In genomic region chr12:45978108-45978507, GRCh38 we compare ENCODE assay signal across 19 cellular contexts. TPM values are rescaled to one million over a fixed set of nuclear protein-coding genes. Genes with fewer than 3 reads are reported as not detected.
A peak's percentile ranks its signal among the peaks of the same experiment; 100 is the strongest.
DNase-seq lines count a peak whose midpoint lies in the region; ATAC-seq, FAIRE-seq and TF ChIP-seq lines count a peak whose summit lies in the region.
"Had no signal": no experiment of that assay in that cellular context is flagged by ENCODE, and none has a peak within 500 bp of the region (broad histone marks: within the 10 kb centered on the region; RNA-seq: fewer than 3 reads in every experiment).

No MANE protein-coding gene starts in this region.

- CTCF ChIA-PET in K562 (lab: Yijun Ruan, JAX; ENCODE audit: low intra/inter-chr PET ratio): no interaction called here

- H2AFZ ChIP-seq in K562 (ENCODE audit: low read depth, low read length): no peak overlapping the region

- H4K20me1 ChIP-seq in K562 (replicated peaks; ENCODE audit: control insufficient read depth, insufficient read depth, low read length): peaks cover 11% of the 10 kb centered on the region; the same call in 1 of the 2 replicates

- POLR2A ChIA-PET in K562 (lab: Yijun Ruan, JAX): interaction anchor here (1.0 kb wide), 1 partner anchor 12 kb away, joined by 3 read pairs; the partner anchor contains the start of gene SCAF11

- no peaks in the 10 kb centered on the region for H3K9me1 ChIP-seq in K562 (ENCODE audit: control insufficient read depth, insufficient read depth, low read length)

- in situ Hi-C loops in K562 (cut with MboI): no loop called here

- ATAC-seq in right cardiac atrium (no peak), K562 (no peak; the same call in 2 of the 3 replicates), GM21390 (IDR thresholded peaks at IDR 0.05; ENCODE audit: unreplicated experiment) (no peak)
- no peak for ATAC-seq in stimulated activated effector memory CD8-positive, alpha-beta T cell treated with anti-CD3 and anti-CD28 coated beads, Interleukin-12 subunit alpha, Interleukin-12 subunit beta, amount 100 ng/mL, for 72 hours
- ATAC-seq: PC-3 had no signal

- WGBS in right cardiac atrium: 86% methylated on average over 2 of the region's 2 CpGs
- WGBS in K562 (ENCODE audit: insufficient coverage, low coverage, missing lambda C conversion rate): 56% methylated on average over 2 of the region's 2 CpGs

- BruUV-seq in K562 (replicated peaks; lab: Mats Ljungman, UMichigan): no TSS peak

- H3K9ac ChIP-seq in K562 (ENCODE audit: insufficient read depth in 1 of 2, low read depth in 2 of 2, low read length in 2 of 2): no peak overlapping the region

- no peaks in the 10 kb centered on the region for H3K36me3 ChIP-seq in cardiac muscle cell
- H3K36me3 ChIP-seq in K562 (ENCODE audit: control insufficient read depth, insufficient read depth, low read length): peaks cover 30% of the 10 kb centered on the region

- no peak for DNase-seq in cardiac muscle cell (ENCODE audit: low read depth in 1 of 2, low spot score in 1 of 2)
- no peak for DNase-seq in right cardiac atrium
- no peak for DNase-seq in H54 (ENCODE audit: insufficient read length, low spot score)
- DNase-seq in K562 (ENCODE audit: extremely low read depth in 1 of 4, low spot score in 3 of 4): no peak
- no peak for DNase-seq in stimulated activated effector memory CD8-positive, alpha-beta T cell treated with anti-CD3 and anti-CD28 coated beads, Interleukin-12 subunit alpha, Interleukin-12 subunit beta, amount 100 ng/mL, for 72 hours (ENCODE audit: low spot score in 2 of 2)
- no peak for DNase-seq in NCI-H1105 treated with DMSO at 0.1 percent for 48 hours (lab: John Stamatoyannopoulos, UW)
- DNase-seq: C1 segment of cervical spinal cord, Calu3, DMS53, HCEC 1CT, KBM-7, NCI-H1436, NCI-H2081, NCI-H748 treated with DMSO at 0.1 percent for 48 hours, PC-3, SJCRH30 had no signal

- peaks cover 21% of the 10 kb centered on the region for H3K36me3 Mint-ChIP-seq in stimulated activated effector memory CD8-positive, alpha-beta T cell treated with anti-CD3 and anti-CD28 coated beads, Interleukin-12 subunit alpha, Interleukin-12 subunit beta, amount 100 ng/mL, for 72 hours

- no peaks in the 10 kb centered on the region for H3K27me3 ChIP-seq in cardiac muscle cell
- no peaks in the 10 kb centered on the region for H3K27me3 ChIP-seq in right cardiac atrium (ENCODE audit: control insufficient read depth, insufficient read depth)
- H3K27me3 ChIP-seq in K562 (ENCODE audit: control insufficient read depth in 2 of 2, insufficient read depth in 2 of 2, low read length in 2 of 2): no peaks in the 10 kb centered on the region
- H3K27me3 ChIP-seq: SJCRH30 had no signal

- H3K27ac ChIP-seq in cardiac muscle cell (peak overlapping the region; percentile 52), right cardiac atrium (ENCODE audit: low read length) (no peak overlapping the region), K562 (ENCODE audit: extremely low read depth, low read depth, low read length) (no peak overlapping the region)
- H3K27ac ChIP-seq: RWPE1, SJCRH30 had no signal

- no peak overlapping the region for H3K4me3 ChIP-seq in cardiac muscle cell
- no peak overlapping the region for H3K4me3 ChIP-seq in right cardiac atrium (ENCODE audit: low read length)
- no peak overlapping the region for H3K4me3 ChIP-seq in K562
- H3K4me3 ChIP-seq: SJCRH30 had no signal

- peaks cover 86% of the 10 kb centered on the region for H3K4me1 Mint-ChIP-seq in stimulated activated effector memory CD8-positive, alpha-beta T cell treated with anti-CD3 and anti-CD28 coated beads, Interleukin-12 subunit alpha, Interleukin-12 subunit beta, amount 100 ng/mL, for 72 hours

- no peak for TF ChIP-seq POLR2A in H54 (IDR thresholded peaks at IDR 0.05; ENCODE audit: low read depth, low read length)
- TF ChIP-seq POLR2A in K562 (conservative IDR thresholded peaks at IDR 0.05): no peak

- no peaks in the 10 kb centered on the region for H3K9me3 Mint-ChIP-seq in stimulated activated effector memory CD8-positive, alpha-beta T cell treated with anti-CD3 and anti-CD28 coated beads, Interleukin-12 subunit alpha, Interleukin-12 subunit beta, amount 100 ng/mL, for 72 hours

- peak; percentile 30 for FAIRE-seq in H54 (lab: Jason Lieb, UNC)
- FAIRE-seq in K562 (lab: Jason Lieb, UNC): no peak
- FAIRE-seq: A204.1 had no signal

- no peak overlapping the region for H3K4me3 Mint-ChIP-seq in stimulated activated effector memory CD8-positive, alpha-beta T cell treated with anti-CD3 and anti-CD28 coated beads, Interleukin-12 subunit alpha, Interleukin-12 subunit beta, amount 100 ng/mL, for 72 hours

- H3K79me2 ChIP-seq in K562 (ENCODE audit: control insufficient read depth, insufficient read depth, low read length): peaks cover 100% of the 10 kb centered on the region

- no peak overlapping the region for H3K4me2 ChIP-seq in K562 (ENCODE audit: insufficient read depth, low read length)

- peaks cover 29% of the 10 kb centered on the region for H3K4me1 ChIP-seq in cardiac muscle cell (ENCODE audit: low read depth)
- peaks cover 8% of the 10 kb centered on the region for H3K4me1 ChIP-seq in right cardiac atrium (ENCODE audit: control insufficient read depth, insufficient read depth, low read length)
- peaks cover 5 to 13% of the 10 kb centered on the region in 2 experiments; a peak in 3 of 5 replicates for H3K4me1 ChIP-seq in K562 (replicated peaks in 1 of 2; ENCODE audit: control insufficient read depth in 2 of 2, insufficient read depth in 2 of 2, low read length in 2 of 2)
- H3K4me1 ChIP-seq: SJCRH30 had no signal

- no peak for TF ChIP-seq CTCF in cardiac muscle cell (IDR thresholded peaks at IDR 0.05; ENCODE audit: low read depth, low read length)
- no peak for TF ChIP-seq CTCF in K562 (IDR thresholded peaks at IDR 0.05 in 2 of 3, conservative IDR thresholded peaks at IDR 0.05 in 1 of 3; ENCODE audit: insufficient read depth in 2 of 3, low read depth in 1 of 3, low read length in 3 of 3)

- H3K27ac Mint-ChIP-seq in stimulated activated effector memory CD8-positive, alpha-beta T cell treated with anti-CD3 and anti-CD28 coated beads, Interleukin-12 subunit alpha, Interleukin-12 subunit beta, amount 100 ng/mL, for 72 hours: peak overlapping the region; percentile 83

- TF ChIP-seq EP300 in K562 (IDR thresholded peaks at IDR 0.05; ENCODE audit: low read length): no peak

- H3K9me3 ChIP-seq in cardiac muscle cell (ENCODE audit: low read depth) (no peaks in the 10 kb centered on the region), right cardiac atrium (ENCODE audit: control insufficient read depth, low read length) (no peaks in the 10 kb centered on the region), K562 (replicated peaks; ENCODE audit: control insufficient read depth, insufficient read depth, low read depth, low read length) (no peaks in the 10 kb centered on the region)
- H3K9me3 ChIP-seq: SJCRH30 had no signal

- intact Hi-C loops in right cardiac atrium (cut with DNase I) (no loop called here), K562 (cut with micrococcal nuclease) (no loop called here)

- TF ChIP-seq RAD21 in K562 (CRISPR knock-in tag; conservative IDR thresholded peaks at IDR 0.05 in 1 of 2, IDR thresholded peaks at IDR 0.05 in 1 of 2): no peak

TF ChIP-seq in K562, 482 proteins besides CTCF, POLR2A, EP300 and RAD21:
- peak; percentile 58 for TF ChIP-seq CEBPB (tag; IDR thresholded peaks at IDR 0.05)
- no peak for TF ChIP-seq RNF2 (IDR thresholded peaks at IDR 0.05)
TF ChIP-seq in K562: peak in this region for 1.

RNA-seq across cellular contexts. Expression of gene SCAF11, which starts 12.3 kb away (rescaled TPM):
- 81.5 and 129 TPM in 2 replicates for total RNA-seq in cardiac muscle cell
- 57.3 and 83.4 TPM in 2 replicates for polyA plus RNA-seq in cardiac muscle cell
- total RNA-seq in right cardiac atrium: 10 to 100 TPM; 79.7 to 93.7 (median 82.9) TPM
- polyA plus RNA-seq in right cardiac atrium: 23.5 TPM
- 46.9 and 187 TPM in 2 replicates for total RNA-seq in K562 (2011; cell fraction: chromatin; rRNA removed; ENCODE audit: low replicate concordance)
- 28.3 and 42.1 TPM in 2 replicates for total RNA-seq in K562 (2011; cell fraction: nucleolus; rRNA removed)
- 70.9 and 120 TPM in 2 replicates for total RNA-seq in K562 (2011; cell fraction: nucleoplasm; rRNA removed)
- total RNA-seq in K562 (2014; rRNA removed): 63.6 and 78.3 TPM in 2 replicates
- total RNA-seq in K562 (2014; rRNA removed; fragmentation: Illumina TruSeq; extraction: Trizol): 97.5 and 101 TPM in 2 replicates
- 117 and 119 TPM in 2 replicates for total RNA-seq in K562 (2015; rRNA removed; fragmentation: Illumina TruSeq; extraction: Trizol)
- total RNA-seq in K562 (2021): 74.4 and 80.8 TPM in 2 replicates
- 54.7 and 69.1 TPM in 2 replicates for polyA plus RNA-seq in K562 (2011; rRNA removed)
- 15.5 and 23.2 TPM in 2 replicates for polyA plus RNA-seq in K562 (2011; cell fraction: cytosol; rRNA removed)
- polyA plus RNA-seq in K562 (2011; cell fraction: nucleus; rRNA removed): 28.4 and 31.1 TPM in 2 replicates
- 39.5 and 53.2 TPM in 2 replicates for polyA plus RNA-seq in K562 (2012)
- 70.8 and 80.0 TPM in 2 replicates for polyA plus RNA-seq in K562 (2014; fragmentation: Illumina TruSeq; extraction: Trizol)
- polyA plus RNA-seq in K562 (2014; fragmentation: Nextera tagmentation; extraction: Ambion mirVana): 10 to 100 TPM; 30.4 to 35.7 TPM
- polyA plus RNA-seq in K562 (2014; rRNA removed): 62.8 and 87.1 TPM in 2 replicates
- 215 TPM in 2 replicates for polyA minus RNA-seq in K562 (2011; rRNA and poly(A)+ RNA removed)
- 55.8 and 59.7 TPM in 2 replicates for polyA minus RNA-seq in K562 (2011; cell fraction: cytosol; rRNA and poly(A)+ RNA removed)
- 58.6 and 108 TPM in 2 replicates for polyA minus RNA-seq in K562 (2011; cell fraction: nucleus; rRNA and poly(A)+ RNA removed)
